3 cellular contexts compared by ENCODE assay signal in the genomic region with DNA sequence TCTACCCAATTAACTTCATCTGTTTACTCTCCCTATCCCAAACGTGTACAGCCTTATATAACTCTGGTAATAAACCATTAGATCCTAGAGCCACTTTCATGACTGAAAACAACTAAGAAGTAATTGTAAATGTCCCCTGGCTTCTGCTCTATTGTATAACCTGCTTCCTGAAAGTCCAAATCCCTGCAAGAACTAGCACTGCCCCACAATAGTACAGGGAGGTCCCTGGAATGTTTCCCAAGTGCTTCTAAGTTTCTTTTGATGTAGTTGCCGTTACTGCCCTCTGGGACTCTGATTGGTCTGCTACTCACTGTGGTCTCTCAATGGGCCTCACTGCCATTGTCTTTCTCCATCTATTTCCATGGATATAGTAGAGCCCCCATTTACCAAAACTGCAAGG.
"Had no signal": no experiment of that assay in that cellular context is flagged by ENCODE, and none has a peak within 500 bp of the region (broad histone marks: within the 10 kb centered on the region; RNA-seq: fewer than 3 reads in every experiment).

No MANE protein-coding gene starts in this region.

- ATAC-seq: GM12878 had no signal

- DNase-seq: GDM1, GF-D8 had no signal

- H3K4me3 ChIP-seq: GM12878 had no signal
